Comparison of ENCODE assay signal across 10 cellular contexts in the genomic region with DNA sequence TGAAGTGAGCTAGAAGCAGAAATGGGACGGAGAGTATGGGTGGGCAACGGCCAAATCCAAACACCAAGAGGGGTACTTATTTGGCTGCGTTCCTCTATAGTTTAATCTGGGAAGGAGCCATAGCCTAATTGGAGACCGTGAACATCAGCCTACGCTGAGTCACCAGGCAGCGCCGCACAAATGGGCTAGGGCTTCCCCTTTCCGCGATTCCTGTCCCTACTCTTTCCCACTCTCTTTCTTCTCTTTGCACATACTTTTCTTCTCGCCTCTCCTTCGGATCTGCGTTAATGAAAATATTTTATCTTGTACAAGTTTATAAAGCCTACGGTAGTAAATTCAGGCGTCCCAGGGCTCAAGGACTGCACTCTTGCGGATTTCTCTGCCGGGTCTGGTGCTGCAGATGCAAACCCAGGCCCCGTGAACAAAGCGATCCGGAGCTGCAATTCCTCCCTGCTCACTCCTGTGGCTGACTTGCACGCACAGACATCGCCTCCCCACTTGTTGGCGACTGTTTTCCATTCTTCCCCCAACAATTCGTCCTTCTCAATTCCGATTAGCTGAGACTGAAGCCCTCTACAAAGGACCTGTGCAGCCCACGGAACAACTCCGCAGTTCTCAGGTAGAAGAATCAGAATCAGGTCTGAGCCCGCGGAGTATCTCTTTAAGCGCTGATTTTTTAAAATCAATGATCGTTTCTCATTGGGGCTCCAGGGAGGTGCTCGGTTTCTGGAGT. TPM values are rescaled to one million over a fixed set of nuclear protein-coding genes. Genes with fewer than 3 reads are reported as not detected.
A peak's percentile ranks its signal among the peaks of the same experiment; 100 is the strongest.
DNase-seq lines count a peak whose midpoint lies in the region; ATAC-seq and TF ChIP-seq lines count a peak whose summit lies in the region.
"Had no signal": no experiment of that assay in that cellular context is flagged by ENCODE, and none has a peak within 500 bp of the region (broad histone marks: within the 10 kb centered on the region; RNA-seq: fewer than 3 reads in every experiment).

No MANE protein-coding gene starts in this region.

- H3K27ac Mint-ChIP-seq in GM23338, result no peak overlapping the region
- H3K27ac Mint-ChIP-seq: activated CD4-positive, alpha-beta memory T cell treated with anti-CD3 and anti-CD28 coated beads for 36 hours had no signal

- H3K27me3 ChIP-seq in GM23338 (ENCODE audit: insufficient read depth), result peaks cover 98% of the 10 kb centered on the region
- no peaks in the 10 kb centered on the region for H3K27me3 ChIP-seq in SJSA1 (replicated peaks)
- H3K27me3 ChIP-seq in esophagus muscularis mucosa, result peaks cover 4 to 100% (median 81%) of the 10 kb centered on the region in 4 donors

- TF ChIP-seq EP300 in esophagus muscularis mucosa (IDR thresholded peaks at IDR 0.05), result no peak

- peak overlapping the region; percentile 49 for H3K4me3 ChIP-seq in GM23338
- H3K4me3 ChIP-seq in SJSA1, result peak overlapping the region; percentile 36
- peak overlapping the region; percentile 61 for H3K4me3 ChIP-seq in fibroblast of pulmonary artery (replicated peaks; ENCODE audit: low read depth, low read length)
- no peak overlapping the region for H3K4me3 ChIP-seq in esophagus muscularis mucosa

- H3K4me3 Mint-ChIP-seq in GM23338, result peak overlapping the region; percentile 67
- H3K4me3 Mint-ChIP-seq: activated CD4-positive, alpha-beta memory T cell treated with anti-CD3 and anti-CD28 coated beads for 36 hours; activated naive CD8-positive, alpha-beta T cell treated with anti-CD3 and anti-CD28 coated beads, Interleukin-2, amount 10 ng/mL, durations not matched to agents 7 days and 5 days had no signal

- TF ChIP-seq CTCF in GM23338 (conservative IDR thresholded peaks at IDR 0.05; ENCODE audit: low read depth in 2 of 2) (no peak), fibroblast of pulmonary artery (IDR thresholded peaks at IDR 0.05; ENCODE audit: low read length, missing control alignments) (no peak), esophagus muscularis mucosa (IDR thresholded peaks at IDR 0.05) (no peak)

- ATAC-seq in GM23338 (peak; percentile 4; the same call in 2 of the 3 replicates), GM18502 (IDR thresholded peaks at IDR 0.05; ENCODE audit: poor library complexity, unreplicated experiment) (no peak), HG03139 (IDR thresholded peaks at IDR 0.05; ENCODE audit: unreplicated experiment) (no peak), HG03196 (IDR thresholded peaks at IDR 0.05; ENCODE audit: unreplicated experiment) (no peak)

- H3K9me3 ChIP-seq in SJSA1 (replicated peaks) (0 out of 2 replicates have a peak, but pooled peaks cover 2% of the 10 kb centered on the region), esophagus muscularis mucosa (no peaks in the 10 kb centered on the region)

- peaks cover 8% of the 10 kb centered on the region for H3K9me3 Mint-ChIP-seq in GM23338
- H3K9me3 Mint-ChIP-seq: activated CD4-positive, alpha-beta memory T cell treated with anti-CD3 and anti-CD28 coated beads for 36 hours had no signal

- H3K4me1 ChIP-seq in GM23338 (ENCODE audit: insufficient read depth) (peaks cover 43% of the 10 kb centered on the region), SJSA1 (replicated peaks) (peaks cover 22% of the 10 kb centered on the region), esophagus muscularis mucosa (peaks cover 8 to 26% (median 22%) of the 10 kb centered on the region in 4 donors)

- H3K36me3 Mint-ChIP-seq in GM23338 (ENCODE audit: low read depth), result no peaks in the 10 kb centered on the region; the same call in 2 of the 3 replicates

- TF ChIP-seq POLR2A in esophagus muscularis mucosa (IDR thresholded peaks at IDR 0.05; ENCODE audit: low read depth), result no peak

- H3K27ac ChIP-seq in GM23338 (ENCODE audit: low read depth) (no peak overlapping the region), SJSA1 (peak overlapping the region; percentile 48), esophagus muscularis mucosa (replicated peaks in 1 of 4) (no peak overlapping the region)

- H3K9me2 ChIP-seq in GM23338 (ENCODE audit: insufficient read depth), result no peaks in the 10 kb centered on the region

- DNase-seq in GM23338 (ENCODE audit: low spot score) (peak; percentile 67), SJSA1 (ENCODE audit: low read depth in 1 of 2, low spot score in 2 of 2) (peak; percentile 67 to 86), fibroblast of pulmonary artery (ENCODE audit: low read depth) (peak; percentile 82), posterior vena cava (ENCODE audit: low spot score) (peak; percentile 67), esophagus muscularis mucosa (ENCODE audit: extremely low spot score) (no peak)
- DNase-seq: activated CD4-positive, alpha-beta memory T cell treated with anti-CD3 and anti-CD28 coated beads for 36 hours; activated naive CD8-positive, alpha-beta T cell treated with anti-CD3 and anti-CD28 coated beads, Interleukin-2, amount 10 ng/mL, durations not matched to agents 7 days and 5 days had no signal

- intact Hi-C loops in posterior vena cava (cut with DNase I), result loop anchor here in 1 of 2 donors (10.0 kb wide), 1 partner anchor 344 kb away; no protein-coding TSS in a partner anchor
- intact Hi-C loops in esophagus muscularis mucosa (cut with DNase I), result no loop called here

- H3K36me3 ChIP-seq in GM23338 (ENCODE audit: insufficient read depth), result no peaks in the 10 kb centered on the region
- peaks cover 3% of the 10 kb centered on the region for H3K36me3 ChIP-seq in SJSA1
- no peaks in the 10 kb centered on the region for H3K36me3 ChIP-seq in esophagus muscularis mucosa

- peak overlapping the region; percentile 80 for H3K4me2 ChIP-seq in GM23338

- H2AFZ ChIP-seq in GM23338, result peak overlapping the region; percentile 86

- H4K20me1 ChIP-seq in GM23338 (replicated peaks; ENCODE audit: insufficient read depth), result peaks cover 36% of the 10 kb centered on the region

- H3K79me2 ChIP-seq in GM23338 (replicated peaks; ENCODE audit: insufficient read depth), result no peaks in the 10 kb centered on the region

- 12% methylated on average over 31 of the region's 31 CpGs for WGBS in esophagus muscularis mucosa

- H3F3A ChIP-seq in GM23338 (replicated peaks; ENCODE audit: low read depth), result peaks cover 15% of the 10 kb centered on the region

- H3K4me1 Mint-ChIP-seq in GM23338, result peaks cover 41% of the 10 kb centered on the region

- H3K27me3 Mint-ChIP-seq in GM23338 (ENCODE audit: insufficient read depth, low read depth, poor library complexity), result peaks cover 99% of the 10 kb centered on the region

TF ChIP-seq in GM23338, 12 proteins besides CTCF, POLR2A, EP300 and RAD21:
- TF ChIP-seq EZH2phosphoT487 (IDR thresholded peaks at IDR 0.05; ENCODE audit: unreplicated experiment), result peak; percentile 82
- TF ChIP-seq EZH2 (IDR thresholded peaks at IDR 0.05; ENCODE audit: low read depth, unreplicated experiment), result peak; percentile 89
- no peak for TF ChIP-seq ZNF331 (CRISPR knock-in tag; IDR thresholded peaks at IDR 0.05; ENCODE audit: low read depth)

RNA-seq across cellular contexts. Expression of a gene that starts 4.2 kb away (rescaled TPM):
- total RNA-seq in GM23338 (2014; rRNA removed; shearing (Covaris generic)), result 0.03 TPM in 1 of 2 replicates, not detected in the other
- polyA plus RNA-seq in GM23338 (2016; fragmentation: Nextera tagmentation; extraction: Ambion mirVana), result not detected in 2 replicates
- total RNA-seq in SJSA1 (2014; rRNA removed; shearing (Covaris generic)), result 17.5 and 35.1 TPM in 2 replicates
- total RNA-seq in posterior vena cava (10 to 100 TPM; 42.3 to 45.5 TPM), esophagus muscularis mucosa (10 to 100 TPM in 3 of 4 donors, 1 to 10 TPM in 1; 8.7 to 17.4 (median 11.2) TPM)
- total RNA-seq: activated CD4-positive, alpha-beta memory T cell treated with anti-CD3 and anti-CD28 coated beads for 36 hours; activated naive CD8-positive, alpha-beta T cell treated with anti-CD3 and anti-CD28 coated beads, Interleukin-2, amount 10 ng/mL, durations not matched to agents 7 days and 5 days had no signal

Comparison
In these comparisons a context has a peak if more than half of its experiments do, and no peak if none do; other contexts are left out.
1. H3K4me3 ChIP-seq: peak in GM23338 (single experiment), SJSA1 (single experiment) and fibroblast of pulmonary artery (single experiment); none in esophagus muscularis mucosa (0 of 4).